Comparison of ENCODE assay signal across 9 cellular contexts in the genomic region with DNA sequence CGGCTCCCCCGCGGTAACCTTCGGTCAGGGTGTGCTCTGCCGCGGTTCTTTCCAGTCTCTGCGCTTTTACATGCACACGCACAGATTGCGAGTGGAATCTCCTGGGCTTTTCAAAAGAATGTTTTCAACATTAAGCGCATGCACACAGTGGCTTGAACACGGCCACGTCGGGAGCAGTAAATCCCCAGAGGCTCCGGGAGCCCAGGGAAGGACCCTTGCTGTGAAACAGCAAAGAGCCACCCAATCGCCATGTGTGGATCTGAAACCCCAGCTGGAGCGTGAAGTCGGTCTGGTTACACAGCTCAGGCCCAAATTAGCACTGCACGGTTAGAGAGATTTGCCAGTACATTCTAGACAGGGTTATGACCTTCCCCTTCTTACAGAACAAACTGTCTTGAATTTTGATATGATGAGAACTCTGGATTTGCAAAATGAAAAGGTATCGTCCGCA. TPM values are rescaled to one million over a fixed set of nuclear protein-coding genes. Genes with fewer than 3 reads are reported as not detected.
DNase-seq lines count a peak whose midpoint lies in the region; ATAC-seq lines count a peak whose summit lies in the region.
"Had no signal": no experiment of that assay in that cellular context is flagged by ENCODE, and none has a peak within 500 bp of the region (broad histone marks: within the 10 kb centered on the region; RNA-seq: fewer than 3 reads in every experiment).

No MANE protein-coding gene starts in this region.

- intact Hi-C loops in Right ventricle myocardium superior (cut with DNase I), result loop anchor here (2.0 to 5.0 kb wide), 2 partner anchors 63 to 252 kb away; no protein-coding TSS in a partner anchor

- peak overlapping the region; percentile 82 for H3K9ac ChIP-seq in BLaER1

- DNase-seq in NCI-H146 treated with DMSO at 0.1 percent for 48 hours (lab: John Stamatoyannopoulos, UW; ENCODE audit: unreplicated experiment) (peak; percentile 31), Right ventricle myocardium superior (peak; percentile 71), NCI-H2196 (lab: John Stamatoyannopoulos, UW; ENCODE audit: unreplicated experiment) (no peak), NCI-H2107 (lab: John Stamatoyannopoulos, UW) (no peak), hypothalamus (lab: John Stamatoyannopoulos, UW) (no peak)
- DNase-seq: cortex of kidney had no signal

- no peaks in the 10 kb centered on the region for H3K9me3 ChIP-seq in BLaER1
- H3K9me3 ChIP-seq in neuron (ENCODE audit: low read length), result no peaks in the 10 kb centered on the region

- peak overlapping the region; percentile 88 for H3K4me3 ChIP-seq in BLaER1
- H3K4me3 ChIP-seq in neuron (ENCODE audit: low read length), result peak overlapping the region; percentile 53

- H3K4me2 ChIP-seq in BLaER1, result peak overlapping the region; percentile 82

- H3K4me1 ChIP-seq in BLaER1, result peaks cover 68% of the 10 kb centered on the region
- H3K4me1 ChIP-seq in neuron (ENCODE audit: insufficient read depth, low read length), result peaks cover 27% of the 10 kb centered on the region

- peak; percentile 82 for ATAC-seq in Right ventricle myocardium superior (ENCODE audit: poor library complexity)
- ATAC-seq in GM19351 (IDR thresholded peaks at IDR 0.05; ENCODE audit: unreplicated experiment), result no peak

- H3K27me3 ChIP-seq in BLaER1 (no peaks in the 10 kb centered on the region), neuron (ENCODE audit: insufficient read depth, low read length) (no peaks in the 10 kb centered on the region)

- no peak overlapping the region for H2AFZ ChIP-seq in neuron (ENCODE audit: low read depth, low read length)

- peaks cover 29% of the 10 kb centered on the region for H4K20me1 ChIP-seq in BLaER1

- H3K36me3 ChIP-seq in BLaER1 (peaks cover 19% of the 10 kb centered on the region), neuron (ENCODE audit: insufficient read depth, low read length) (no peaks in the 10 kb centered on the region)

- peak overlapping the region; percentile 83 for H3K27ac ChIP-seq in BLaER1

RNA-seq across cellular contexts. Expression of gene RGMA, which starts 0.9 kb away (rescaled TPM):
- 25.0 TPM for total RNA-seq in Right ventricle myocardium superior

Comparison
In these comparisons a context has a peak if more than half of its experiments do, and no peak if none do; other contexts are left out.
1. DNase-seq: peak in NCI-H146 treated with DMSO at 0.1 percent for 48 hours (single experiment) and Right ventricle myocardium superior (single experiment); none in NCI-H2196 (single experiment), NCI-H2107 (single experiment) and hypothalamus (0 of 51).